ENCODE assay signal across 15 cellular contexts in genomic region chr21:17428484-17428869, GRCh38.
DNase-seq lines count a peak whose midpoint lies in the region; ATAC-seq and TF ChIP-seq lines count a peak whose summit lies in the region.
"Had no signal": no experiment of that assay in that cellular context is flagged by ENCODE, and none has a peak within 500 bp of the region (broad histone marks: within the 10 kb centered on the region; RNA-seq: fewer than 3 reads in every experiment).

No MANE protein-coding gene starts in this region.

- peak overlapping the region in 6 of 11 experiments; percentile 40 to 64 (median 59); a peak in 10 of 22 replicates for H3K27ac ChIP-seq in BLaER1 treated with 17β-estradiol and CSF1 and Interleukin-3, amounts not matched to agents 10 nM and 100 nM
- H3K27ac ChIP-seq in esophagus squamous epithelium: peak overlapping the region in 1 of 4 donors; percentile 60
- H3K27ac ChIP-seq: upper lobe of right lung, WERI-Rb-1 had no signal

- TF ChIP-seq POLR2A in esophagus squamous epithelium (IDR thresholded peaks at IDR 0.05): no peak

- H4K20me1 ChIP-seq in BLaER1 treated with 17β-estradiol and CSF1 and Interleukin-3, amounts not matched to agents 10 nM and 100 nM: no peaks in the 10 kb centered on the region

- no peaks in the 10 kb centered on the region for H3K36me3 ChIP-seq in BLaER1 treated with 17β-estradiol and CSF1 and Interleukin-3, amounts not matched to agents 10 nM and 100 nM
- H3K36me3 ChIP-seq in esophagus squamous epithelium: no peaks in the 10 kb centered on the region
- H3K36me3 ChIP-seq: upper lobe of right lung, WERI-Rb-1 had no signal

- H3K9me3 ChIP-seq in BLaER1 treated with 17β-estradiol and CSF1 and Interleukin-3, amounts not matched to agents 10 nM and 100 nM (replicated peaks in 1 of 11): peaks cover 0 to 12% (median 8%) of the 10 kb centered on the region in 11 experiments; a peak in 10 of 22 replicates
- H3K9me3 ChIP-seq in esophagus squamous epithelium: no peaks in the 10 kb centered on the region
- H3K9me3 ChIP-seq: upper lobe of right lung had no signal

- no peak overlapping the region for H3K9ac ChIP-seq in BLaER1 treated with 17β-estradiol and CSF1 and Interleukin-3, amounts not matched to agents 10 nM and 100 nM

- peak; percentile 61 for ATAC-seq in GM19328 (IDR thresholded peaks at IDR 0.05; ENCODE audit: unreplicated experiment)
- peak; percentile 60 for ATAC-seq in HG02678 (IDR thresholded peaks at IDR 0.05; ENCODE audit: unreplicated experiment)
- peak; percentile 84 for ATAC-seq in HG03432 (IDR thresholded peaks at IDR 0.05; ENCODE audit: unreplicated experiment)
- ATAC-seq: GM23338, sciatic nerve, upper lobe of right lung had no signal

- H3K4me3 ChIP-seq in BLaER1 treated with 17β-estradiol and CSF1 and Interleukin-3, amounts not matched to agents 10 nM and 100 nM: no peak overlapping the region; a peak in 1 of 20 replicates
- H3K4me3 ChIP-seq in esophagus squamous epithelium: no peak overlapping the region
- H3K4me3 ChIP-seq: GM23338, upper lobe of right lung had no signal

- no peak for TF ChIP-seq CTCF in esophagus squamous epithelium (IDR thresholded peaks at IDR 0.05)

- peaks cover 7 to 32% (median 23%) of the 10 kb centered on the region in 10 experiments; a peak in 19 of 20 replicates for H3K4me1 ChIP-seq in BLaER1 treated with 17β-estradiol and CSF1 and Interleukin-3, amounts not matched to agents 10 nM and 100 nM
- H3K4me1 ChIP-seq in esophagus squamous epithelium: peaks cover 0 to 28% (median 0%) of the 10 kb centered on the region in 3 donors
- H3K4me1 ChIP-seq: upper lobe of right lung had no signal

- intact Hi-C loops in esophagus squamous epithelium (cut with DNase I): no loop called here

- DNase-seq in NOMO-1 treated with DMSO at 0.1 percent for 48 hours (lab: John Stamatoyannopoulos, UW; ENCODE audit: unreplicated experiment) (no peak), esophagus squamous epithelium (lab: John Stamatoyannopoulos, UW) (no peak), COR-L47 (lab: John Stamatoyannopoulos, UW) (no peak), GDM1 (lab: John Stamatoyannopoulos, UW) (no peak)
- DNase-seq: KG1, NCI-H2171, Right ventricle myocardium superior, upper lobe of right lung, WERI-Rb-1 had no signal

- 81 to 82% methylated on average over 5 of the region's 5 CpGs for WGBS in esophagus squamous epithelium, 2 donors

- H3K4me2 ChIP-seq in BLaER1 treated with 17β-estradiol and CSF1 and Interleukin-3, amounts not matched to agents 10 nM and 100 nM: peak overlapping the region; percentile 2 to 82 (median 65); a peak in 21 of 22 replicates
- H3K4me2 ChIP-seq: GM23338 had no signal

- H3K27me3 ChIP-seq in BLaER1 treated with 17β-estradiol and CSF1 and Interleukin-3, amounts not matched to agents 10 nM and 100 nM: no peaks in the 10 kb centered on the region; a peak in 1 of 22 replicates
- H3K27me3 ChIP-seq in esophagus squamous epithelium: no peaks in the 10 kb centered on the region
- H3K27me3 ChIP-seq: upper lobe of right lung had no signal
